Comparison of ENCODE assay signal across 16 cellular contexts in genomic region chr15:96407482-96407881, GRCh38.
DNase-seq lines count a peak whose midpoint lies in the region; ATAC-seq and TF ChIP-seq lines count a peak whose summit lies in the region.
"Had no signal": no experiment of that assay in that cellular context is flagged by ENCODE, and none has a peak within 500 bp of the region (broad histone marks: within the 10 kb centered on the region; RNA-seq: fewer than 3 reads in every experiment).

No MANE protein-coding gene starts in this region.

- H3K4me1 Mint-ChIP-seq in GM23338 (peaks cover 15% of the 10 kb centered on the region), nephron (peaks cover 23% of the 10 kb centered on the region), type B pancreatic cell (ENCODE audit: unreplicated experiment) (peaks cover 10% of the 10 kb centered on the region)
- H3K4me1 Mint-ChIP-seq: B cell had no signal

- ATAC-seq in GM23338 = no peak
- ATAC-seq in left cardiac atrium = no peak
- ATAC-seq in GM21515 (IDR thresholded peaks at IDR 0.05; ENCODE audit: unreplicated experiment) = no peak
- ATAC-seq: CD8-positive, alpha-beta T cell had no signal

- H3F3A ChIP-seq in GM23338 (replicated peaks; ENCODE audit: low read depth) = peaks cover 21% of the 10 kb centered on the region

- peaks cover 100% of the 10 kb centered on the region for H3K27me3 ChIP-seq in GM23338 (ENCODE audit: insufficient read depth)

- no peak overlapping the region for H3K27ac ChIP-seq in GM23338 (ENCODE audit: low read depth)
- no peak overlapping the region for H3K27ac ChIP-seq in substantia nigra (ENCODE audit: low read depth, low read length, poor library complexity, severe bottlenecking)
- H3K27ac ChIP-seq: BLaER1, C4-2B had no signal

- H3K4me3 Mint-ChIP-seq in GM23338 (no peak overlapping the region; the same call in 2 of the 3 replicates), nephron (peak overlapping the region; percentile 26 to 45 (median 37)), type B pancreatic cell (peak overlapping the region; percentile 40)
- H3K4me3 Mint-ChIP-seq: B cell; CD4-positive, CD25-positive, alpha-beta regulatory T cell; CD8-positive, alpha-beta T cell had no signal

- H3K4me1 ChIP-seq in GM23338 (ENCODE audit: insufficient read depth) = peaks cover 29% of the 10 kb centered on the region; the same call in 1 of the 2 replicates
- H3K4me1 ChIP-seq: BLaER1 had no signal

- intact Hi-C loops in left cardiac atrium (cut with DNase I) = no loop called here

- H3K9me2 ChIP-seq in GM23338 (ENCODE audit: insufficient read depth) = no peaks in the 10 kb centered on the region

- H3K36me3 Mint-ChIP-seq in GM23338 (ENCODE audit: low read depth) (no peaks in the 10 kb centered on the region), nephron (ENCODE audit: low read depth) (no peaks in the 10 kb centered on the region), type B pancreatic cell (no peaks in the 10 kb centered on the region)
- H3K36me3 Mint-ChIP-seq: CD4-positive, CD25-positive, alpha-beta regulatory T cell; CD8-positive, alpha-beta T cell had no signal

- H2AFZ ChIP-seq in GM23338 = no peak overlapping the region

- H3K4me3 ChIP-seq in GM23338 = no peak overlapping the region
- H3K4me3 ChIP-seq: BLaER1 had no signal

- H3K79me2 ChIP-seq in GM23338 (replicated peaks; ENCODE audit: insufficient read depth) = no peaks in the 10 kb centered on the region

- H3K27ac Mint-ChIP-seq in GM23338 (no peak overlapping the region), nephron (no peak overlapping the region), type B pancreatic cell (no peak overlapping the region)
- H3K27ac Mint-ChIP-seq: B cell; CD4-positive, CD25-positive, alpha-beta regulatory T cell; CD8-positive, alpha-beta T cell had no signal

- peaks cover 78% of the 10 kb centered on the region for H3K27me3 Mint-ChIP-seq in GM23338 (ENCODE audit: insufficient read depth, low read depth, poor library complexity)
- H3K27me3 Mint-ChIP-seq in nephron (ENCODE audit: low read depth) = peaks cover 84% of the 10 kb centered on the region
- H3K27me3 Mint-ChIP-seq in type B pancreatic cell = peaks cover 89% of the 10 kb centered on the region

- no peaks in the 10 kb centered on the region for H3K36me3 ChIP-seq in GM23338 (ENCODE audit: insufficient read depth)
- H3K36me3 ChIP-seq: BLaER1 had no signal

- DNase-seq in GM23338 (ENCODE audit: low spot score) (no peak), type B pancreatic cell (ENCODE audit: extremely low spot score, unreplicated experiment) (no peak), left cardiac atrium (no peak), substantia nigra (lab: John Stamatoyannopoulos, UW) (no peak)
- DNase-seq: CD4-positive, CD25-positive, alpha-beta regulatory T cell; CD8-positive, alpha-beta T cell; DMS53; DMS79 treated with DMSO at 0.1 percent for 48 hours; GF-D8; H7; HCEC 1CT had no signal

- H4K20me1 ChIP-seq in GM23338 (replicated peaks; ENCODE audit: insufficient read depth) = peaks cover 19% of the 10 kb centered on the region

- H3K4me2 ChIP-seq in GM23338 = no peak overlapping the region
- H3K4me2 ChIP-seq: BLaER1 had no signal

- peaks cover 3% of the 10 kb centered on the region; the same call in 1 of the 3 replicates for H3K9me3 Mint-ChIP-seq in GM23338
- no peaks in the 10 kb centered on the region for H3K9me3 Mint-ChIP-seq in nephron
- H3K9me3 Mint-ChIP-seq in type B pancreatic cell = no peaks in the 10 kb centered on the region
- H3K9me3 Mint-ChIP-seq: CD8-positive, alpha-beta T cell had no signal

- TF ChIP-seq CTCF in GM23338 (conservative IDR thresholded peaks at IDR 0.05; ENCODE audit: low read depth in 2 of 2) (no peak), nephron (IDR thresholded peaks at IDR 0.05; ENCODE audit: unreplicated experiment in 3 of 3) (no peak), type B pancreatic cell (conservative IDR thresholded peaks at IDR 0.05) (no peak)

TF ChIP-seq in GM23338, 12 proteins besides CTCF, POLR2A, EP300 and RAD21 (continues in another document):
- TF ChIP-seq ETS1 (IDR thresholded peaks at IDR 0.05) (no peak), ZNF114 (CRISPR knock-in tag; IDR thresholded peaks at IDR 0.05) (no peak), JUNB (IDR thresholded peaks at IDR 0.05; ENCODE audit: unreplicated experiment) (no peak), NANOG (IDR thresholded peaks at IDR 0.05; ENCODE audit: borderline replicate concordance) (no peak), REST (IDR thresholded peaks at IDR 0.05; ENCODE audit: unreplicated experiment) (no peak)
